18 cellular contexts compared by ENCODE assay signal in genomic region chr2:50649626-50650397, GRCh38.
DNase-seq lines count a peak whose midpoint lies in the region; ATAC-seq and TF ChIP-seq lines count a peak whose summit lies in the region.
"Had no signal": no experiment of that assay in that cellular context is flagged by ENCODE, and none has a peak within 500 bp of the region (broad histone marks: within the 10 kb centered on the region; RNA-seq: fewer than 3 reads in every experiment).

No MANE protein-coding gene starts in this region.

- no peaks in the 10 kb centered on the region for H3K4me1 ChIP-seq in mesenchymal stem cell (ENCODE audit: control insufficient read depth, insufficient read depth, low read depth, low read length)

- no peak overlapping the region for H3K27ac Mint-ChIP-seq in CD14-positive monocyte
- H3K27ac Mint-ChIP-seq: activated CD8-positive, alpha-beta T cell treated with anti-CD3 and anti-CD28 coated beads for 36 hours; activated T-helper 1 cell treated with anti-CD3 and anti-CD28 coated beads, Interleukin-12 subunit alpha, Interleukin-12 subunit beta, Interleukin-2, Interleukin-4 antibody, amounts not matched to agents 30 ng/mL and 10 ng/mL and 1 ng/mL, durations not matched to agents 14 hours and 24 hours and 36 hours; CD4-positive, CD25-positive, alpha-beta regulatory T cell; immature natural killer cell; memory B cell; stimulated activated naive CD8-positive, alpha-beta T cell treated with anti-CD3 and anti-CD28 coated beads, Interleukin-15, Interleukin-2, amounts not matched to agents 100 ng/mL and 50 ng/mL, for 24 hours had no signal

- H3K36me3 ChIP-seq in mesenchymal stem cell (ENCODE audit: control insufficient read depth in 1 of 2, insufficient read depth in 2 of 2, low read depth in 1 of 2, low read length in 2 of 2) = no peaks in the 10 kb centered on the region

- H3K79me1 ChIP-seq in mesenchymal stem cell (replicated peaks; ENCODE audit: low read length, poor library complexity, severe bottlenecking) = no peaks in the 10 kb centered on the region

- peaks cover 0 to 1% (median 0%) of the 10 kb centered on the region in 7 donors for H3K9me3 Mint-ChIP-seq in CD14-positive monocyte

- no peak overlapping the region for H3K14ac ChIP-seq in mesenchymal stem cell (ENCODE audit: low read length in 2 of 2)

- no peak overlapping the region for H4K91ac ChIP-seq in mesenchymal stem cell (ENCODE audit: low read length)

- ATAC-seq in HG03521 (IDR thresholded peaks at IDR 0.05; ENCODE audit: unreplicated experiment) = no peak
- ATAC-seq: activated CD8-positive, alpha-beta T cell treated with anti-CD3 and anti-CD28 coated beads for 36 hours had no signal

- no peak overlapping the region for H2BK12ac ChIP-seq in mesenchymal stem cell (ENCODE audit: low read length in 2 of 2)

- no peak overlapping the region for H2AK5ac ChIP-seq in mesenchymal stem cell (ENCODE audit: low read length, severe bottlenecking)

- H3K4me3 ChIP-seq in mesenchymal stem cell (ENCODE audit: insufficient read depth in 1 of 2, low read depth in 1 of 2, low read length in 2 of 2) = no peak overlapping the region

- no peak overlapping the region for H3K9ac ChIP-seq in mesenchymal stem cell (ENCODE audit: low read length)

- no peaks in the 10 kb centered on the region for H3K27me3 ChIP-seq in mesenchymal stem cell (ENCODE audit: control insufficient read depth in 1 of 2, insufficient read depth in 1 of 2, low read length in 2 of 2)

- H3K9me3 ChIP-seq in mesenchymal stem cell (ENCODE audit: control insufficient read depth, low read length) = no peaks in the 10 kb centered on the region

- DNase-seq in OCI-M1 (lab: John Stamatoyannopoulos, UW) (peak; percentile 4), dermis blood vessel endothelial cell (peak; percentile 0), mesenchymal stem cell (peak; percentile 25), anterior cingulate cortex (lab: John Stamatoyannopoulos, UW) (no peak), KG1 (lab: John Stamatoyannopoulos, UW) (no peak), CD14-positive monocyte (ENCODE audit: low spot score) (no peak)
- DNase-seq: activated CD8-positive, alpha-beta T cell treated with anti-CD3 and anti-CD28 coated beads for 36 hours; CD4-positive, CD25-positive, alpha-beta regulatory T cell; immature natural killer cell; NCI-H1694; NCI-H226; retina had no signal

- TF ChIP-seq CTCF in 22Rv1 (IDR thresholded peaks at IDR 0.05) = no peak
- no peak for TF ChIP-seq CTCF in CD14-positive monocyte (IDR thresholded peaks at IDR 0.05)

- no peak overlapping the region for H2BK5ac ChIP-seq in mesenchymal stem cell (ENCODE audit: low read depth, low read length, poor library complexity, severe bottlenecking)

- H4K8ac ChIP-seq in mesenchymal stem cell (ENCODE audit: low read length) = no peak overlapping the region

- H3K4me1 Mint-ChIP-seq in CD14-positive monocyte = no peaks in the 10 kb centered on the region
- H3K4me1 Mint-ChIP-seq: CD4-positive, CD25-positive, alpha-beta regulatory T cell; immature natural killer cell; memory B cell had no signal

- intact Hi-C loops in CD14-positive monocyte (cut with micrococcal nuclease) = no loop called here

- H3K4ac ChIP-seq in mesenchymal stem cell (ENCODE audit: low read depth in 1 of 2, low read length in 2 of 2) = no peak overlapping the region

- no peak overlapping the region for H3K4me2 ChIP-seq in mesenchymal stem cell (ENCODE audit: low read length, poor library complexity, severe bottlenecking)

- H2BK15ac ChIP-seq in mesenchymal stem cell (ENCODE audit: low read depth, poor library complexity, severe bottlenecking) = no peak overlapping the region

- no peak overlapping the region for H2AFZ ChIP-seq in mesenchymal stem cell (ENCODE audit: low read depth, low read length)

- H3K27ac ChIP-seq in 22Rv1 = peak overlapping the region; percentile 46
- H3K27ac ChIP-seq in mesenchymal stem cell (ENCODE audit: low read length, poor library complexity, severe bottlenecking) = no peak overlapping the region

- H2BK120ac ChIP-seq in mesenchymal stem cell (ENCODE audit: low read depth, low read length) = no peak overlapping the region

- WGBS in mesenchymal stem cell = 60% methylated on average over 4 of the region's 4 CpGs

- H3K4me3 Mint-ChIP-seq in CD14-positive monocyte = no peak overlapping the region
- H3K4me3 Mint-ChIP-seq: activated CD8-positive, alpha-beta T cell treated with anti-CD3 and anti-CD28 coated beads for 36 hours; activated T-helper 1 cell treated with anti-CD3 and anti-CD28 coated beads, Interleukin-12 subunit alpha, Interleukin-12 subunit beta, Interleukin-2, Interleukin-4 antibody, amounts not matched to agents 30 ng/mL and 10 ng/mL and 1 ng/mL, durations not matched to agents 14 hours and 24 hours and 36 hours; CD4-positive, CD25-positive, alpha-beta regulatory T cell; immature natural killer cell; memory B cell; neural crest cell; stimulated activated naive CD8-positive, alpha-beta T cell treated with anti-CD3 and anti-CD28 coated beads, Interleukin-15, Interleukin-2, amounts not matched to agents 100 ng/mL and 50 ng/mL, for 24 hours had no signal

- H3K36me3 Mint-ChIP-seq in CD14-positive monocyte = no peaks in the 10 kb centered on the region
- H3K36me3 Mint-ChIP-seq: CD4-positive, CD25-positive, alpha-beta regulatory T cell; immature natural killer cell had no signal

- no peak overlapping the region for H3K23ac ChIP-seq in mesenchymal stem cell (ENCODE audit: low read length in 2 of 2)

- H3K27me3 Mint-ChIP-seq in CD14-positive monocyte (ENCODE audit: low read depth in 3 of 3) = peaks cover 0 to 1% (median 0%) of the 10 kb centered on the region in 3 donors
- H3K27me3 Mint-ChIP-seq: activated CD8-positive, alpha-beta T cell treated with anti-CD3 and anti-CD28 coated beads for 36 hours; CD4-positive, CD25-positive, alpha-beta regulatory T cell; memory B cell; stimulated activated naive CD8-positive, alpha-beta T cell treated with anti-CD3 and anti-CD28 coated beads, Interleukin-15, Interleukin-2, amounts not matched to agents 100 ng/mL and 50 ng/mL, for 24 hours had no signal

- no peak overlapping the region for H3K18ac ChIP-seq in mesenchymal stem cell (ENCODE audit: low read depth in 1 of 2, low read length in 2 of 2)

Comparison
In these comparisons a context has a peak if more than half of its experiments do, and no peak if none do; other contexts are left out.
1. DNase-seq: peak in OCI-M1 (single experiment), dermis blood vessel endothelial cell (single experiment) and mesenchymal stem cell (single experiment); none in anterior cingulate cortex (0 of 58), KG1 (single experiment) and CD14-positive monocyte (single experiment).